In the genomic region with DNA sequence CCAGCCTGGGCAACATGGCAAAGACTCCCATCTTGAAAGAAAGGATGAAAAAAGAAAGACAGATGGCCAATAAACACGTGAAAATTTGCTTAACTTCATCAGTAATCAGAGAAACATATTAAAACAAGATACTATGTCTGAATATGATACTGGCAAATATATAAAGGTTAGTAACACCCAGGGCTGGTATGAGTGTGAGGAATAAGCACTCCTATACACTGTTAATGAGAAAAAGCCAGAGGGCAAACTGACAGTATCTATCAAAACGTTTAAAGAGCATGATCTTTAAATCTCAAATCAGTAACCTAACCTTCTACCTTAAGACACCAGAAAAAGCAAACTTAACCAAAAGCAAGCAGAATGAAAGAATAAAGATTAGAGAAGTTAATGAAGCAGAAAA, we compare ENCODE assay signal across 16 cellular contexts. TPM values are rescaled to one million over a fixed set of nuclear protein-coding genes. Genes with fewer than 3 reads are reported as not detected.
A peak's percentile ranks its signal among the peaks of the same experiment; 100 is the strongest.
DNase-seq lines count a peak whose midpoint lies in the region; ATAC-seq and TF ChIP-seq lines count a peak whose summit lies in the region.
"Had no signal": no experiment of that assay in that cellular context is flagged by ENCODE, and none has a peak within 500 bp of the region (broad histone marks: within the 10 kb centered on the region; RNA-seq: fewer than 3 reads in every experiment).

No MANE protein-coding gene starts in this region.

- H3K27ac Mint-ChIP-seq in activated CD8-positive, alpha-beta T cell treated with anti-CD3 and anti-CD28 coated beads for 36 hours, result peak overlapping the region; percentile 80
- H3K27ac Mint-ChIP-seq in activated CD8-positive, alpha-beta T cell treated with anti-CD3 and anti-CD28 coated beads, Interleukin-2, amount 10 ng/mL, durations not matched to agents 7 days and 5 days, result no peak overlapping the region
- peak overlapping the region; percentile 79 for H3K27ac Mint-ChIP-seq in dendritic cell treated with granulocyte-macrophage colony-stimulating factor and Interleukin-4, amounts not matched to agents 40 ng/mL and 50 ng/mL, for 4 days

- H3K9me3 Mint-ChIP-seq in activated CD8-positive, alpha-beta T cell treated with anti-CD3 and anti-CD28 coated beads for 36 hours, result no peaks in the 10 kb centered on the region
- H3K9me3 Mint-ChIP-seq in activated CD8-positive, alpha-beta T cell treated with anti-CD3 and anti-CD28 coated beads, Interleukin-2, amount 10 ng/mL, durations not matched to agents 7 days and 5 days (ENCODE audit: insufficient read depth), result no peaks in the 10 kb centered on the region
- H3K9me3 Mint-ChIP-seq in dendritic cell treated with granulocyte-macrophage colony-stimulating factor and Interleukin-4, amounts not matched to agents 40 ng/mL and 50 ng/mL, for 4 days, result no peaks in the 10 kb centered on the region

- H3K4me1 ChIP-seq in MM.1S (ENCODE audit: low read length) (peaks cover 27% of the 10 kb centered on the region), spleen (peaks cover 73 to 99% (median 96%) of the 10 kb centered on the region in 6 donors)

- H3K36me3 ChIP-seq in MM.1S (replicated peaks; ENCODE audit: insufficient read depth, low read length) (no peaks in the 10 kb centered on the region), spleen (no peaks in the 10 kb centered on the region)

- POLR2A ChIA-PET in activated CD8-positive, alpha-beta T cell treated with anti-CD3 and anti-CD28 coated beads for 36 hours (lab: Charles Lee), result interaction anchor here (0.6 to 1.5 kb wide), 2 partner anchors 20 to 111 kb away, joined by 4 to 5 read pairs; no protein-coding TSS in a partner anchor
- POLR2A ChIA-PET in activated CD8-positive, alpha-beta T cell treated with anti-CD3 and anti-CD28 coated beads, Interleukin-2, amount 10 ng/mL, durations not matched to agents 7 days and 5 days (lab: Charles Lee), result no interaction called here

- ATAC-seq in activated CD8-positive, alpha-beta T cell treated with anti-CD3 and anti-CD28 coated beads for 36 hours, result no peak
- no peak for ATAC-seq in activated CD8-positive, alpha-beta T cell treated with anti-CD3 and anti-CD28 coated beads, Interleukin-2, amount 10 ng/mL, durations not matched to agents 7 days and 5 days
- no peak for ATAC-seq in GM21619 (IDR thresholded peaks at IDR 0.05; ENCODE audit: unreplicated experiment)
- ATAC-seq: activated CD8-positive, alpha-beta memory T cell treated with anti-CD3 and anti-CD28 coated beads, Interleukin-2, amount 10 ng/mL, durations not matched to agents 7 days and 5 days; left ventricle myocardium superior had no signal

- H3K4me2 ChIP-seq in MM.1S (ENCODE audit: low read depth, low read length), result peak overlapping the region; percentile 58

- no peak overlapping the region for H3K4me3 Mint-ChIP-seq in activated CD8-positive, alpha-beta T cell treated with anti-CD3 and anti-CD28 coated beads for 36 hours
- H3K4me3 Mint-ChIP-seq in activated CD8-positive, alpha-beta T cell treated with anti-CD3 and anti-CD28 coated beads, Interleukin-2, amount 10 ng/mL, durations not matched to agents 7 days and 5 days, result no peak overlapping the region
- H3K4me3 Mint-ChIP-seq in dendritic cell treated with granulocyte-macrophage colony-stimulating factor and Interleukin-4, amounts not matched to agents 40 ng/mL and 50 ng/mL, for 4 days, result no peak overlapping the region

- H3K4me3 ChIP-seq in MM.1S (ENCODE audit: low read length), result peak overlapping the region; percentile 38
- no peak overlapping the region for H3K4me3 ChIP-seq in spleen

- H2AFZ ChIP-seq in MM.1S (ENCODE audit: low read length), result no peak overlapping the region

- CTCF ChIA-PET in activated CD8-positive, alpha-beta T cell treated with anti-CD3 and anti-CD28 coated beads for 36 hours (lab: Charles Lee), result interaction anchor here (1.3 kb wide), 1 partner anchor 14 kb away, joined by 3 read pairs; the partner anchor contains the start of gene B4GALT1
- CTCF ChIA-PET in activated CD8-positive, alpha-beta T cell treated with anti-CD3 and anti-CD28 coated beads, Interleukin-2, amount 10 ng/mL, durations not matched to agents 7 days and 5 days (lab: Charles Lee), result no interaction called here

- H3K9me2 ChIP-seq in MM.1S (replicated peaks; ENCODE audit: insufficient read depth, low read length), result no peaks in the 10 kb centered on the region

- peaks cover 93% of the 10 kb centered on the region for H3K79me2 ChIP-seq in MM.1S (ENCODE audit: low read length)

- 64 to 76% (median 67%) methylated on average over 2 of the region's 2 CpGs for WGBS in spleen, 5 donors

- peak overlapping the region; percentile 69; the same call in 1 of the 2 replicates for H3K27ac ChIP-seq in MM.1S (ENCODE audit: low read length)
- H3K27ac ChIP-seq in spleen, result peak overlapping the region; percentile 27 to 99 (median 98)

- DNase-seq in activated CD8-positive, alpha-beta T cell treated with anti-CD3 and anti-CD28 coated beads for 36 hours, result no peak
- no peak for DNase-seq in activated CD8-positive, alpha-beta T cell treated with anti-CD3 and anti-CD28 coated beads, Interleukin-2, amount 10 ng/mL, durations not matched to agents 7 days and 5 days
- DNase-seq in MM.1S, result no peak
- no peak for DNase-seq in spleen
- DNase-seq in AML-193 (lab: John Stamatoyannopoulos, UW), result no peak
- no peak for DNase-seq in occipital lobe (lab: John Stamatoyannopoulos, UW)
- DNase-seq: ACHN, anterior cingulate cortex, DMS 273 treated with DMSO at 0.1 percent for 48 hours, hippocampal formation, left ventricle myocardium superior, NCI-H2029, SIG-M5 had no signal

- no peak for TF ChIP-seq POLR2A in spleen (IDR thresholded peaks at IDR 0.05)

- H4K20me1 ChIP-seq in MM.1S (ENCODE audit: insufficient read depth, low read length), result no peaks in the 10 kb centered on the region

- intact Hi-C loops in activated CD8-positive, alpha-beta T cell treated with anti-CD3 and anti-CD28 coated beads for 36 hours (cut with micrococcal nuclease), result no loop called here
- intact Hi-C loops in dendritic cell treated with granulocyte-macrophage colony-stimulating factor and Interleukin-4, amounts not matched to agents 40 ng/mL and 50 ng/mL, for 4 days (cut with micrococcal nuclease), result loop anchor here (5.0 kb wide), 1 partner anchor 36 kb away; no protein-coding TSS in a partner anchor
- intact Hi-C loops in spleen (cut with DNase I; ENCODE audit: low total_unique reads), result no loop called here

- H3K9ac ChIP-seq in MM.1S (ENCODE audit: low read length), result peak overlapping the region; percentile 21; the same call in 1 of the 2 replicates

- no peaks in the 10 kb centered on the region for H3K27me3 Mint-ChIP-seq in activated CD8-positive, alpha-beta T cell treated with anti-CD3 and anti-CD28 coated beads for 36 hours
- H3K27me3 Mint-ChIP-seq in activated CD8-positive, alpha-beta T cell treated with anti-CD3 and anti-CD28 coated beads, Interleukin-2, amount 10 ng/mL, durations not matched to agents 7 days and 5 days (ENCODE audit: low read depth), result no peaks in the 10 kb centered on the region
- no peaks in the 10 kb centered on the region for H3K27me3 Mint-ChIP-seq in dendritic cell treated with granulocyte-macrophage colony-stimulating factor and Interleukin-4, amounts not matched to agents 40 ng/mL and 50 ng/mL, for 4 days
- H3K27me3 Mint-ChIP-seq: activated CD8-positive, alpha-beta memory T cell treated with anti-CD3 and anti-CD28 coated beads, Interleukin-2, amount 10 ng/mL, durations not matched to agents 7 days and 5 days had no signal

- H3K9me3 ChIP-seq in MM.1S (replicated peaks; ENCODE audit: insufficient read depth, low read length) (no peaks in the 10 kb centered on the region), spleen (no peaks in the 10 kb centered on the region)

- TF ChIP-seq CTCF in activated CD8-positive, alpha-beta T cell treated with anti-CD3 and anti-CD28 coated beads for 36 hours (IDR thresholded peaks at IDR 0.05), result no peak
- TF ChIP-seq CTCF in MM.1S (IDR thresholded peaks at IDR 0.05; ENCODE audit: low read length), result no peak
- no peak for TF ChIP-seq CTCF in spleen (IDR thresholded peaks at IDR 0.05 in 8 of 11, conservative IDR thresholded peaks at IDR 0.05 in 3 of 11)

- H3K27me3 ChIP-seq in MM.1S (replicated peaks; ENCODE audit: insufficient read depth, low read length) (no peaks in the 10 kb centered on the region), spleen (replicated peaks in 1 of 7) (no peaks in the 10 kb centered on the region)

- H3K36me3 Mint-ChIP-seq in activated CD8-positive, alpha-beta T cell treated with anti-CD3 and anti-CD28 coated beads for 36 hours (ENCODE audit: low read depth), result peaks cover 17% of the 10 kb centered on the region
- H3K36me3 Mint-ChIP-seq in activated CD8-positive, alpha-beta T cell treated with anti-CD3 and anti-CD28 coated beads, Interleukin-2, amount 10 ng/mL, durations not matched to agents 7 days and 5 days (ENCODE audit: low read depth), result peaks cover 12% of the 10 kb centered on the region
- H3K36me3 Mint-ChIP-seq in dendritic cell treated with granulocyte-macrophage colony-stimulating factor and Interleukin-4, amounts not matched to agents 40 ng/mL and 50 ng/mL, for 4 days (ENCODE audit: low read depth), result peaks cover 18% of the 10 kb centered on the region

- H3F3A ChIP-seq in MM.1S (ENCODE audit: insufficient read depth, low read length), result peaks cover 20% of the 10 kb centered on the region

- H3K4me1 Mint-ChIP-seq in activated CD8-positive, alpha-beta T cell treated with anti-CD3 and anti-CD28 coated beads for 36 hours (ENCODE audit: low read depth), result peaks cover 81% of the 10 kb centered on the region
- peaks cover 68% of the 10 kb centered on the region for H3K4me1 Mint-ChIP-seq in activated CD8-positive, alpha-beta T cell treated with anti-CD3 and anti-CD28 coated beads, Interleukin-2, amount 10 ng/mL, durations not matched to agents 7 days and 5 days (ENCODE audit: low read depth)
- peaks cover 64% of the 10 kb centered on the region for H3K4me1 Mint-ChIP-seq in dendritic cell treated with granulocyte-macrophage colony-stimulating factor and Interleukin-4, amounts not matched to agents 40 ng/mL and 50 ng/mL, for 4 days (ENCODE audit: low read depth)

RNA-seq across cellular contexts. Expression of gene B4GALT1, which starts 14.1 kb away (rescaled TPM):
- total RNA-seq in activated CD8-positive, alpha-beta T cell treated with anti-CD3 and anti-CD28 coated beads for 36 hours, result 10 to 100 TPM; 41.2 to 41.4 TPM
- 10 to 100 TPM; 27.8 to 28.5 TPM for total RNA-seq in activated CD8-positive, alpha-beta T cell treated with anti-CD3 and anti-CD28 coated beads, Interleukin-2, amount 10 ng/mL, durations not matched to agents 7 days and 5 days
- 100 to 1,000 TPM in 2 of 7 donors, 10 to 100 TPM in 5; 75.1 to 111 (median 91.4) TPM for total RNA-seq in spleen
- 10 to 100 TPM; 18.1 to 29.5 (median 25.4) TPM for polyA plus RNA-seq in spleen
- total RNA-seq in occipital lobe, result 1.2 TPM

Comparison
In these comparisons a context has a peak if more than half of its experiments do, and no peak if none do; other contexts are left out.
1. RNA of gene B4GALT1, which starts 14.1 kb away (total RNA-seq): 75.1 to 111 TPM in spleen, 41.2 to 41.4 TPM in activated CD8-positive, alpha-beta T cell treated with anti-CD3 and anti-CD28 coated beads for 36 hours and 27.8 to 28.5 TPM in activated CD8-positive, alpha-beta T cell treated with anti-CD3 and anti-CD28 coated beads, Interleukin-2, amount 10 ng/mL, durations not matched to agents 7 days and 5 days; 1.2 TPM in occipital lobe (single experiment); every median in the first group is over 10 times any median in the second.